24 cellular contexts compared by ENCODE assay signal in genomic region chr3:99249627-99250026, GRCh38.
DNase-seq lines count a peak whose midpoint lies in the region; ATAC-seq and TF ChIP-seq lines count a peak whose summit lies in the region.
"Had no signal": no experiment of that assay in that cellular context is flagged by ENCODE, and none has a peak within 500 bp of the region (broad histone marks: within the 10 kb centered on the region; RNA-seq: fewer than 3 reads in every experiment).

No MANE protein-coding gene starts in this region.

- H4K20me1 ChIP-seq in PC-3 (ENCODE audit: low read length): no peaks in the 10 kb centered on the region

- H3K79me2 ChIP-seq in ACC112 (ENCODE audit: control insufficient read depth, insufficient read depth, low read length, unreplicated experiment): no peaks in the 10 kb centered on the region
- no peaks in the 10 kb centered on the region for H3K79me2 ChIP-seq in PC-3 (ENCODE audit: low read length)

- H3K4me1 ChIP-seq in ACC112 (ENCODE audit: control insufficient read depth, insufficient read depth, low read length, unreplicated experiment) (peaks cover 67% of the 10 kb centered on the region), PC-3 (ENCODE audit: insufficient read depth, low read length) (peaks cover 54% of the 10 kb centered on the region), skeletal muscle satellite cell (ENCODE audit: control insufficient read depth, insufficient read depth, low read length) (peaks cover 69% of the 10 kb centered on the region)
- H3K4me1 ChIP-seq: vagina had no signal

- H3K9me2 ChIP-seq in PC-3 (replicated peaks; ENCODE audit: low read length): no peaks in the 10 kb centered on the region

- BruUV-seq in PC-3 (replicated peaks; lab: Mats Ljungman, UMichigan): no TSS peak

- H3K27ac ChIP-seq in ACC112 (ENCODE audit: low read depth, low read length) (peak overlapping the region; percentile 96), PC-3 (ENCODE audit: low read length) (no peak overlapping the region), coronary artery (peak overlapping the region; percentile 66 to 81)
- H3K27ac ChIP-seq: KMS-11, left lung, vagina had no signal

- no peak overlapping the region for H3K27ac Mint-ChIP-seq in stimulated activated naive B cell treated with anti-CD40 and anti-IgM and Interleukin-4, amounts not matched to agents 10 μg/mL and 1 μg/mL and 100 μg/mL, for 72 hours
- H3K27ac Mint-ChIP-seq in activated CD4-positive, alpha-beta memory T cell treated with anti-CD3 and anti-CD28 coated beads, Interleukin-2, amount 10 ng/mL, durations not matched to agents 7 days and 5 days: no peak overlapping the region
- H3K27ac Mint-ChIP-seq: activated CD4-positive, alpha-beta T cell treated with anti-CD3 and anti-CD28 coated beads, Interleukin-2, amount 10 ng/mL, durations not matched to agents 24 days and 14 days; activated naive CD8-positive, alpha-beta T cell treated with anti-CD3 and anti-CD28 coated beads, Interleukin-2, amount 10 ng/mL, durations not matched to agents 7 days and 5 days; activated T-cell treated with anti-CD3 and anti-CD28 coated beads, Interleukin-2, amount 50 U/mL, for 24 hours; brain; naive thymus-derived CD4-positive, alpha-beta T cell had no signal

- no peaks in the 10 kb centered on the region for H3K27me3 Mint-ChIP-seq in stimulated activated naive B cell treated with anti-CD40 and anti-IgM and Interleukin-4, amounts not matched to agents 10 μg/mL and 1 μg/mL and 100 μg/mL, for 72 hours
- no peaks in the 10 kb centered on the region for H3K27me3 Mint-ChIP-seq in activated CD4-positive, alpha-beta memory T cell treated with anti-CD3 and anti-CD28 coated beads, Interleukin-2, amount 10 ng/mL, durations not matched to agents 7 days and 5 days
- H3K27me3 Mint-ChIP-seq: activated CD4-positive, alpha-beta T cell treated with anti-CD3 and anti-CD28 coated beads, Interleukin-2, amount 10 ng/mL, durations not matched to agents 24 days and 14 days; activated naive CD8-positive, alpha-beta T cell treated with anti-CD3 and anti-CD28 coated beads, Interleukin-2, amount 10 ng/mL, durations not matched to agents 7 days and 5 days; activated T-cell treated with anti-CD3 and anti-CD28 coated beads, Interleukin-2, amount 50 U/mL, for 24 hours; brain; naive thymus-derived CD4-positive, alpha-beta T cell had no signal

- POLR2A ChIA-PET in PC-3 (lab: Charles Lee; ENCODE audit: unreplicated experiment): no interaction called here
- POLR2A ChIA-PET in activated CD4-positive, alpha-beta memory T cell treated with anti-CD3 and anti-CD28 coated beads, Interleukin-2, amount 10 ng/mL, durations not matched to agents 7 days and 5 days (lab: Charles Lee): no interaction called here

- H3K36me3 Mint-ChIP-seq in stimulated activated naive B cell treated with anti-CD40 and anti-IgM and Interleukin-4, amounts not matched to agents 10 μg/mL and 1 μg/mL and 100 μg/mL, for 72 hours: no peaks in the 10 kb centered on the region
- no peaks in the 10 kb centered on the region for H3K36me3 Mint-ChIP-seq in activated CD4-positive, alpha-beta memory T cell treated with anti-CD3 and anti-CD28 coated beads, Interleukin-2, amount 10 ng/mL, durations not matched to agents 7 days and 5 days (ENCODE audit: low read depth)
- H3K36me3 Mint-ChIP-seq: activated naive CD8-positive, alpha-beta T cell treated with anti-CD3 and anti-CD28 coated beads, Interleukin-2, amount 10 ng/mL, durations not matched to agents 7 days and 5 days; brain; naive thymus-derived CD4-positive, alpha-beta T cell had no signal

- H3K27me3 ChIP-seq in ACC112 (ENCODE audit: insufficient read depth, low read length) (no peaks in the 10 kb centered on the region), PC-3 (ENCODE audit: low read length) (no peaks in the 10 kb centered on the region), skeletal muscle satellite cell (ENCODE audit: control insufficient read depth, insufficient read depth, low read length) (no peaks in the 10 kb centered on the region)
- H3K27me3 ChIP-seq: left lung, vagina had no signal

- TF ChIP-seq CTCF in PC-3 (conservative IDR thresholded peaks at IDR 0.05; ENCODE audit: low read depth, low read length) (no peak), coronary artery (IDR thresholded peaks at IDR 0.05) (no peak)

- H3K9ac ChIP-seq in PC-3 (ENCODE audit: low read length) (no peak overlapping the region), skeletal muscle satellite cell (ENCODE audit: low read depth, low read length) (peak overlapping the region; percentile 80)
- H3K9ac ChIP-seq: KMS-11 had no signal

- CTCF ChIA-PET in PC-3 (lab: Charles Lee): no interaction called here
- CTCF ChIA-PET in activated CD4-positive, alpha-beta memory T cell treated with anti-CD3 and anti-CD28 coated beads, Interleukin-2, amount 10 ng/mL, durations not matched to agents 7 days and 5 days (lab: Charles Lee): no interaction called here

- H3K4me1 Mint-ChIP-seq in stimulated activated naive B cell treated with anti-CD40 and anti-IgM and Interleukin-4, amounts not matched to agents 10 μg/mL and 1 μg/mL and 100 μg/mL, for 72 hours: no peaks in the 10 kb centered on the region
- no peaks in the 10 kb centered on the region for H3K4me1 Mint-ChIP-seq in activated CD4-positive, alpha-beta memory T cell treated with anti-CD3 and anti-CD28 coated beads, Interleukin-2, amount 10 ng/mL, durations not matched to agents 7 days and 5 days
- H3K4me1 Mint-ChIP-seq: activated CD4-positive, alpha-beta T cell treated with anti-CD3 and anti-CD28 coated beads, Interleukin-2, amount 10 ng/mL, durations not matched to agents 24 days and 14 days; activated naive CD8-positive, alpha-beta T cell treated with anti-CD3 and anti-CD28 coated beads, Interleukin-2, amount 10 ng/mL, durations not matched to agents 7 days and 5 days; naive thymus-derived CD4-positive, alpha-beta T cell had no signal

- H2AFZ ChIP-seq in ACC112 (ENCODE audit: low read length, unreplicated experiment) (peak overlapping the region; percentile 81), PC-3 (ENCODE audit: low read length) (no peak overlapping the region)

- peak overlapping the region; percentile 1; the same call in 1 of the 2 replicates for H3K4me3 ChIP-seq in ACC112 (ENCODE audit: low read depth, low read length)
- H3K4me3 ChIP-seq in PC-3 (ENCODE audit: low read length): no peak overlapping the region
- H3K4me3 ChIP-seq in coronary artery: no peak overlapping the region
- peak overlapping the region; percentile 3 for H3K4me3 ChIP-seq in skeletal muscle satellite cell (ENCODE audit: low read length)
- H3K4me3 ChIP-seq: left lung, vagina had no signal

- H3K36me3 ChIP-seq in ACC112 (ENCODE audit: insufficient read depth, low read length): no peaks in the 10 kb centered on the region
- H3K36me3 ChIP-seq in PC-3 (ENCODE audit: low read depth, low read length): no peaks in the 10 kb centered on the region
- H3K36me3 ChIP-seq in skeletal muscle satellite cell (ENCODE audit: insufficient read depth, low read length): no peaks in the 10 kb centered on the region
- H3K36me3 ChIP-seq: left lung, vagina had no signal

- H3K4me2 ChIP-seq in PC-3 (ENCODE audit: low read length) (0 out of 2 replicates have a peak overlapping the region, but pooled peaks have one; percentile 54), skeletal muscle satellite cell (ENCODE audit: low read length) (peak overlapping the region; percentile 49)
- H3K4me2 ChIP-seq: KMS-11 had no signal

- intact Hi-C loops in PC-3 (cut with micrococcal nuclease): loop anchor here (2.0 to 10.0 kb wide), 6 partner anchors 81 to 495 kb away; partner anchors contain the start of gene COL8A1

- DNase-seq in PC-3: no peak
- DNase-seq in coronary artery (ENCODE audit: low spot score): no peak
- no peak for DNase-seq in middle frontal gyrus (ENCODE audit: extremely low spot score, low spot score)
- DNase-seq in T-helper 9 cell: no peak
- DNase-seq in stimulated activated naive B cell treated with anti-CD40 and anti-IgM and Interleukin-4, amounts not matched to agents 10 μg/mL and 1 μg/mL and 100 μg/mL, for 72 hours: no peak
- DNase-seq in activated CD4-positive, alpha-beta memory T cell treated with anti-CD3 and anti-CD28 coated beads, Interleukin-2, amount 10 ng/mL, durations not matched to agents 7 days and 5 days: no peak
- DNase-seq: ACHN; activated CD4-positive, alpha-beta T cell treated with anti-CD3 and anti-CD28 coated beads, Interleukin-2, amount 10 ng/mL, durations not matched to agents 24 days and 14 days; activated gamma-delta T cell; activated naive CD8-positive, alpha-beta T cell treated with anti-CD3 and anti-CD28 coated beads, Interleukin-2, amount 10 ng/mL, durations not matched to agents 7 days and 5 days; activated T-cell treated with anti-CD3 and anti-CD28 coated beads, Interleukin-2, amount 50 U/mL, for 24 hours; left lung; naive thymus-derived CD4-positive, alpha-beta T cell; NCI-H1436; NCI-H345; NCI-H774; nucleus accumbens; substantia nigra had no signal

- no peak overlapping the region for H3K4me3 Mint-ChIP-seq in stimulated activated naive B cell treated with anti-CD40 and anti-IgM and Interleukin-4, amounts not matched to agents 10 μg/mL and 1 μg/mL and 100 μg/mL, for 72 hours
- no peak overlapping the region for H3K4me3 Mint-ChIP-seq in activated CD4-positive, alpha-beta memory T cell treated with anti-CD3 and anti-CD28 coated beads, Interleukin-2, amount 10 ng/mL, durations not matched to agents 7 days and 5 days
- H3K4me3 Mint-ChIP-seq: activated CD4-positive, alpha-beta T cell treated with anti-CD3 and anti-CD28 coated beads, Interleukin-2, amount 10 ng/mL, durations not matched to agents 24 days and 14 days; activated naive CD8-positive, alpha-beta T cell treated with anti-CD3 and anti-CD28 coated beads, Interleukin-2, amount 10 ng/mL, durations not matched to agents 7 days and 5 days; activated T-cell treated with anti-CD3 and anti-CD28 coated beads, Interleukin-2, amount 50 U/mL, for 24 hours; brain; naive thymus-derived CD4-positive, alpha-beta T cell had no signal

- no peaks in the 10 kb centered on the region for H3F3A ChIP-seq in PC-3 (ENCODE audit: low read length, unreplicated experiment)

- H3K9me3 ChIP-seq in PC-3 (ENCODE audit: low read length) (no peaks in the 10 kb centered on the region), skeletal muscle satellite cell (replicated peaks; ENCODE audit: low read length) (no peaks in the 10 kb centered on the region)
- H3K9me3 ChIP-seq: vagina had no signal

- H3K9me3 Mint-ChIP-seq in stimulated activated naive B cell treated with anti-CD40 and anti-IgM and Interleukin-4, amounts not matched to agents 10 μg/mL and 1 μg/mL and 100 μg/mL, for 72 hours: peaks cover 0 to 2% of the 10 kb centered on the region in 2 donors
- no peaks in the 10 kb centered on the region for H3K9me3 Mint-ChIP-seq in activated CD4-positive, alpha-beta memory T cell treated with anti-CD3 and anti-CD28 coated beads, Interleukin-2, amount 10 ng/mL, durations not matched to agents 7 days and 5 days
- H3K9me3 Mint-ChIP-seq: activated CD4-positive, alpha-beta T cell treated with anti-CD3 and anti-CD28 coated beads, Interleukin-2, amount 10 ng/mL, durations not matched to agents 24 days and 14 days; activated naive CD8-positive, alpha-beta T cell treated with anti-CD3 and anti-CD28 coated beads, Interleukin-2, amount 10 ng/mL, durations not matched to agents 7 days and 5 days had no signal

- ATAC-seq in PC-3: no peak
- ATAC-seq in stimulated activated naive B cell treated with anti-CD40 and anti-IgM and Interleukin-4, amounts not matched to agents 10 μg/mL and 1 μg/mL and 100 μg/mL, for 72 hours (replicated peaks): no peak
- ATAC-seq: left lung; naive thymus-derived CD4-positive, alpha-beta T cell; Right ventricle myocardium inferior had no signal

Comparison
In these comparisons a context has a peak if more than half of its experiments do, and no peak if none do; other contexts are left out.
1. H3K4me3 ChIP-seq: peak in ACC112 (single experiment) and skeletal muscle satellite cell (single experiment); none in PC-3 (single experiment) and coronary artery (single experiment).